In the genomic region with DNA sequence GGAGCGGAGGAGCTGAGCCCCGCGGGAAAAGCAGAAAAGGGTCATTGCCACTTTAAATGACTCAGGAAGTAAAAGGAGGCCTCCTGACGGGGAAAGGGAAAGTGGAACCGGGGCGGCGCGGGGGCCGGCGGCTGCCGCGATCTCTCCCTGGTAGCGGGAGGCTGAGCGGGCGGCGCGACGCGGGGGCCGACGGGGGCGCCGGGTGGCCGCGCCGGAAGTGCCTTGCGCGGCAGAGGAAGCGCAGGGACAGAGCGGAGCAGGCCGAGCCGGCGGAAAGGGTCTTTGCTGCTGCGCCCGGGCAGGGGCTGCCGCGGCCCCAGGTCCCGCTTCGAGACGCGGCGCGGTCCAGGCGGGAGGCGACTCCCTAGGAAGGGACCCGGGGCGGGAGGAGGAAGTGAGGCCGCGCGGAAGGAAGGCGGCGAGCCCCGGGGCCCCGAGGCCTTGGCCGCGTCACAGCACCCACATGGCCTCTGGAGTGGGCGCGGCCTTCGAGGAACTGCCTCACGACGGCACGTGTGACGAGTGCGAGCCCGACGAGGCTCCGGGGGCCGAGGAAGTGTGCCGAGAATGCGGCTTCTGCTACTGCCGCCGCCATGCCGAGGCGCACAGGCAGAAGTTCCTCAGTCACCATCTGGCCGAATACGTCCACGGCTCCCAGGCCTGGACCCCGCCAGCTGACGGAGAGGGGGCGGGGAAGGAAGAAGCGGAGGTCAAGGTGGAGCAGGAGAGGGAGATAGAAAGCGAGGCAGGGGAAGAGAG, we compare ENCODE assay signal across 1 cellular context.
TF ChIP-seq lines count a peak whose summit lies in the region.

A gene with protein sequence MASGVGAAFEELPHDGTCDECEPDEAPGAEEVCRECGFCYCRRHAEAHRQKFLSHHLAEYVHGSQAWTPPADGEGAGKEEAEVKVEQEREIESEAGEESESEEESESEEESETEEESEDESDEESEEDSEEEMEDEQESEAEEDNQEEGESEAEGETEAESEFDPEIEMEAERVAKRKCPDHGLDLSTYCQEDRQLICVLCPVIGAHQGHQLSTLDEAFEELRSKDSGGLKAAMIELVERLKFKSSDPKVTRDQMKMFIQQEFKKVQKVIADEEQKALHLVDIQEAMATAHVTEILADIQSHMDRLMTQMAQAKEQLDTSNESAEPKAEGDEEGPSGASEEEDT (plus strand): TSS at position 127 of the 759 bp plus-strand sequence. CDS start 337 bp downstream, at position 464.

TF ChIP-seq in K562, 482 proteins besides CTCF, POLR2A, EP300 and RAD21 (continued from another document and continues in another):
- TF ChIP-seq, protein P1, sequence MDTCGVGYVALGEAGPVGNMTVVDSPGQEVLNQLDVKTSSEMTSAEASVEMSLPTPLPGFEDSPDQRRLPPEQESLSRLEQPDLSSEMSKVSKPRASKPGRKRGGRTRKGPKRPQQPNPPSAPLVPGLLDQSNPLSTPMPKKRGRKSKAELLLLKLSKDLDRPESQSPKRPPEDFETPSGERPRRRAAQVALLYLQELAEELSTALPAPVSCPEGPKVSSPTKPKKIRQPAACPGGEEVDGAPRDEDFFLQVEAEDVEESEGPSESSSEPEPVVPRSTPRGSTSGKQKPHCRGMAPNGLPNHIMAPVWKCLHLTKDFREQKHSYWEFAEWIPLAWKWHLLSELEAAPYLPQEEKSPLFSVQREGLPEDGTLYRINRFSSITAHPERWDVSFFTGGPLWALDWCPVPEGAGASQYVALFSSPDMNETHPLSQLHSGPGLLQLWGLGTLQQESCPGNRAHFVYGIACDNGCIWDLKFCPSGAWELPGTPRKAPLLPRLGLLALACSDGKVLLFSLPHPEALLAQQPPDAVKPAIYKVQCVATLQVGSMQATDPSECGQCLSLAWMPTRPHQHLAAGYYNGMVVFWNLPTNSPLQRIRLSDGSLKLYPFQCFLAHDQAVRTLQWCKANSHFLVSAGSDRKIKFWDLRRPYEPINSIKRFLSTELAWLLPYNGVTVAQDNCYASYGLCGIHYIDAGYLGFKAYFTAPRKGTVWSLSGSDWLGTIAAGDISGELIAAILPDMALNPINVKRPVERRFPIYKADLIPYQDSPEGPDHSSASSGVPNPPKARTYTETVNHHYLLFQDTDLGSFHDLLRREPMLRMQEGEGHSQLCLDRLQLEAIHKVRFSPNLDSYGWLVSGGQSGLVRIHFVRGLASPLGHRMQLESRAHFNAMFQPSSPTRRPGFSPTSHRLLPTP (IDR thresholded peaks at IDR 0.05; ENCODE audit: borderline replicate concordance, extremely low read depth, insufficient read length), result no peak
- TF ChIP-seq FOSL1 (tag; conservative IDR thresholded peaks at IDR 0.05), result peak; percentile 66; the same call in 1 of the 2 replicates
- TF ChIP-seq ZBTB17 (CRISPR knock-in tag; IDR thresholded peaks at IDR 0.05), result peak; percentile 69
- peak; percentile 79 for TF ChIP-seq ASH1L (IDR thresholded peaks at IDR 0.05; ENCODE audit: borderline replicate concordance, low read depth, partially characterized antibody)
- TF ChIP-seq, protein P2, sequence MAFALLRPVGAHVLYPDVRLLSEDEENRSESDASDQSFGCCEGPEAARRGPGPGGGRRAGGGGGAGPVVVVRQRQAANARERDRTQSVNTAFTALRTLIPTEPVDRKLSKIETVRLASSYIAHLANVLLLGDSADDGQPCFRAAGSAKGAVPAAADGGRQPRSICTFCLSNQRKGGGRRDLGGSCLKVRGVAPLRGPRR (CRISPR knock-in tag; IDR thresholded peaks at IDR 0.05), result no peak
- no peak for TF ChIP-seq MCM5 (IDR thresholded peaks at IDR 0.05; ENCODE audit: low read depth)
- TF ChIP-seq CBX1 (IDR thresholded peaks at IDR 0.05; ENCODE audit: low read depth), result peak; percentile 86; the same call in 1 of the 2 replicates
- TF ChIP-seq EGR1 (conservative IDR thresholded peaks at IDR 0.05), result peak; percentile 63
- TF ChIP-seq POLR3G (IDR thresholded peaks at IDR 0.05; ENCODE audit: extremely low read depth, insufficient read length, insufficient replicate concordance), result no peak
- 0 out of 2 replicates have a peak, but pooled peaks have one; percentile 43 for TF ChIP-seq GTF2E2 (tag; IDR thresholded peaks at IDR 0.05)
- no peak for TF ChIP-seq CBX2 (IDR thresholded peaks at IDR 0.05; ENCODE audit: insufficient read depth, low read length, poor library complexity, severe bottlenecking)
- TF ChIP-seq, protein P3, sequence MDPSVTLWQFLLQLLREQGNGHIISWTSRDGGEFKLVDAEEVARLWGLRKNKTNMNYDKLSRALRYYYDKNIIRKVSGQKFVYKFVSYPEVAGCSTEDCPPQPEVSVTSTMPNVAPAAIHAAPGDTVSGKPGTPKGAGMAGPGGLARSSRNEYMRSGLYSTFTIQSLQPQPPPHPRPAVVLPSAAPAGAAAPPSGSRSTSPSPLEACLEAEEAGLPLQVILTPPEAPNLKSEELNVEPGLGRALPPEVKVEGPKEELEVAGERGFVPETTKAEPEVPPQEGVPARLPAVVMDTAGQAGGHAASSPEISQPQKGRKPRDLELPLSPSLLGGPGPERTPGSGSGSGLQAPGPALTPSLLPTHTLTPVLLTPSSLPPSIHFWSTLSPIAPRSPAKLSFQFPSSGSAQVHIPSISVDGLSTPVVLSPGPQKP (CRISPR knock-in tag; IDR thresholded peaks at IDR 0.05), result no peak
- TF ChIP-seq, protein P4, sequence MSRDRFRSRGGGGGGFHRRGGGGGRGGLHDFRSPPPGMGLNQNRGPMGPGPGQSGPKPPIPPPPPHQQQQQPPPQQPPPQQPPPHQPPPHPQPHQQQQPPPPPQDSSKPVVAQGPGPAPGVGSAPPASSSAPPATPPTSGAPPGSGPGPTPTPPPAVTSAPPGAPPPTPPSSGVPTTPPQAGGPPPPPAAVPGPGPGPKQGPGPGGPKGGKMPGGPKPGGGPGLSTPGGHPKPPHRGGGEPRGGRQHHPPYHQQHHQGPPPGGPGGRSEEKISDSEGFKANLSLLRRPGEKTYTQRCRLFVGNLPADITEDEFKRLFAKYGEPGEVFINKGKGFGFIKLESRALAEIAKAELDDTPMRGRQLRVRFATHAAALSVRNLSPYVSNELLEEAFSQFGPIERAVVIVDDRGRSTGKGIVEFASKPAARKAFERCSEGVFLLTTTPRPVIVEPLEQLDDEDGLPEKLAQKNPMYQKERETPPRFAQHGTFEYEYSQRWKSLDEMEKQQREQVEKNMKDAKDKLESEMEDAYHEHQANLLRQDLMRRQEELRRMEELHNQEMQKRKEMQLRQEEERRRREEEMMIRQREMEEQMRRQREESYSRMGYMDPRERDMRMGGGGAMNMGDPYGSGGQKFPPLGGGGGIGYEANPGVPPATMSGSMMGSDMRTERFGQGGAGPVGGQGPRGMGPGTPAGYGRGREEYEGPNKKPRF (IDR thresholded peaks at IDR 0.05; ENCODE audit: low read depth, low read length), result no peak
- peak; percentile 93 for TF ChIP-seq RBBP5 (IDR thresholded peaks at IDR 0.05; ENCODE audit: borderline replicate concordance, insufficient read depth, low read length, poor library complexity, severe bottlenecking)
- TF ChIP-seq RBFOX2 (IDR thresholded peaks at IDR 0.05; ENCODE audit: low read depth, low read length), result peak; percentile 93
- TF ChIP-seq TCF3 (CRISPR knock-in tag; IDR thresholded peaks at IDR 0.05), result peak; percentile 33; the same call in 1 of the 2 replicates
- TF ChIP-seq FOXA1 (IDR thresholded peaks at IDR 0.05; ENCODE audit: borderline replicate concordance), result no peak
- TF ChIP-seq CHD2 (IDR thresholded peaks at IDR 0.05; ENCODE audit: low read depth, low read length), result 0 out of 2 replicates have a peak, but pooled peaks have one; percentile 25
- TF ChIP-seq ETS2 (tag; IDR thresholded peaks at IDR 0.05; ENCODE audit: borderline replicate concordance, poor library complexity, severe bottlenecking), result peak; percentile 41
- 0 out of 2 replicates have a peak, but pooled peaks have one; percentile 24 for TF ChIP-seq ZNF766 (CRISPR knock-in tag; conservative IDR thresholded peaks at IDR 0.05)
- no peak for TF ChIP-seq RFX1 (IDR thresholded peaks at IDR 0.05)
- TF ChIP-seq CBFA2T3 (IDR thresholded peaks at IDR 0.05), result peak; percentile 31
- no peak for TF ChIP-seq ZNF764 (CRISPR knock-in tag; IDR thresholded peaks at IDR 0.05; ENCODE audit: low read depth)
- peak in 1 of 2 experiments; percentile 46; a peak in 1 of 4 replicates for TF ChIP-seq SIN3A (IDR thresholded peaks at IDR 0.05; ENCODE audit: borderline replicate concordance in 2 of 2, control insufficient read depth in 1 of 2, low read depth in 2 of 2, low read length in 2 of 2)
- TF ChIP-seq ZNF274 (IDR thresholded peaks at IDR 0.05; ENCODE audit: borderline replicate concordance, low read depth, low read length), result no peak
- TF ChIP-seq, protein P5, sequence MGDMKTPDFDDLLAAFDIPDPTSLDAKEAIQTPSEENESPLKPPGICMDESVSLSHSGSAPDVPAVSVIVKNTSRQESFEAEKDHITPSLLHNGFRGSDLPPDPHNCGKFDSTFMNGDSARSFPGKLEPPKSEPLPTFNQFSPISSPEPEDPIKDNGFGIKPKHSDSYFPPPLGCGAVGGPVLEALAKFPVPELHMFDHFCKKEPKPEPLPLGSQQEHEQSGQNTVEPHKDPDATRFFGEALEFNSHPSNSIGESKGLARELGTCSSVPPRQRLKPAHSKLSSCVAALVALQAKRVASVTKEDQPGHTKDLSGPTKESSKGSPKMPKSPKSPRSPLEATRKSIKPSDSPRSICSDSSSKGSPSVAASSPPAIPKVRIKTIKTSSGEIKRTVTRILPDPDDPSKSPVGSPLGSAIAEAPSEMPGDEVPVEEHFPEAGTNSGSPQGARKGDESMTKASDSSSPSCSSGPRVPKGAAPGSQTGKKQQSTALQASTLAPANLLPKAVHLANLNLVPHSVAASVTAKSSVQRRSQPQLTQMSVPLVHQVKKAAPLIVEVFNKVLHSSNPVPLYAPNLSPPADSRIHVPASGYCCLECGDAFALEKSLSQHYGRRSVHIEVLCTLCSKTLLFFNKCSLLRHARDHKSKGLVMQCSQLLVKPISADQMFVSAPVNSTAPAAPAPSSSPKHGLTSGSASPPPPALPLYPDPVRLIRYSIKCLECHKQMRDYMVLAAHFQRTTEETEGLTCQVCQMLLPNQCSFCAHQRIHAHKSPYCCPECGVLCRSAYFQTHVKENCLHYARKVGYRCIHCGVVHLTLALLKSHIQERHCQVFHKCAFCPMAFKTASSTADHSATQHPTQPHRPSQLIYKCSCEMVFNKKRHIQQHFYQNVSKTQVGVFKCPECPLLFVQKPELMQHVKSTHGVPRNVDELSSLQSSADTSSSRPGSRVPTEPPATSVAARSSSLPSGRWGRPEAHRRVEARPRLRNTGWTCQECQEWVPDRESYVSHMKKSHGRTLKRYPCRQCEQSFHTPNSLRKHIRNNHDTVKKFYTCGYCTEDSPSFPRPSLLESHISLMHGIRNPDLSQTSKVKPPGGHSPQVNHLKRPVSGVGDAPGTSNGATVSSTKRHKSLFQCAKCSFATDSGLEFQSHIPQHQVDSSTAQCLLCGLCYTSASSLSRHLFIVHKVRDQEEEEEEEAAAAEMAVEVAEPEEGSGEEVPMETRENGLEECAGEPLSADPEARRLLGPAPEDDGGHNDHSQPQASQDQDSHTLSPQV (IDR thresholded peaks at IDR 0.05), result peak; percentile 94
- TF ChIP-seq WHSC1 (IDR thresholded peaks at IDR 0.05; ENCODE audit: low read length), result no peak
- no peak for TF ChIP-seq FOXJ2 (tag; IDR thresholded peaks at IDR 0.05)
- TF ChIP-seq ZNF239 (CRISPR knock-in tag; IDR thresholded peaks at IDR 0.05), result no peak
- TF ChIP-seq RUNX1 (IDR thresholded peaks at IDR 0.05; ENCODE audit: low read depth), result no peak
- TF ChIP-seq U2AF2 (optimal IDR thresholded peaks at IDR 0.05; ENCODE audit: low read depth, low read length), result no peak
- TF ChIP-seq ETV1 (tag; conservative IDR thresholded peaks at IDR 0.05; ENCODE audit: low read depth), result peak; percentile 56
- TF ChIP-seq, protein P6, sequence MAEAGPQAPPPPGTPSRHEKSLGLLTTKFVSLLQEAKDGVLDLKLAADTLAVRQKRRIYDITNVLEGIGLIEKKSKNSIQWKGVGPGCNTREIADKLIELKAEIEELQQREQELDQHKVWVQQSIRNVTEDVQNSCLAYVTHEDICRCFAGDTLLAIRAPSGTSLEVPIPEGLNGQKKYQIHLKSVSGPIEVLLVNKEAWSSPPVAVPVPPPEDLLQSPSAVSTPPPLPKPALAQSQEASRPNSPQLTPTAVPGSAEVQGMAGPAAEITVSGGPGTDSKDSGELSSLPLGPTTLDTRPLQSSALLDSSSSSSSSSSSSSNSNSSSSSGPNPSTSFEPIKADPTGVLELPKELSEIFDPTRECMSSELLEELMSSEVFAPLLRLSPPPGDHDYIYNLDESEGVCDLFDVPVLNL (CRISPR knock-in tag; IDR thresholded peaks at IDR 0.05; ENCODE audit: low read depth), result peak; percentile 84; the same call in 1 of the 2 replicates
- TF ChIP-seq GATAD2B (IDR thresholded peaks at IDR 0.05; ENCODE audit: borderline replicate concordance), result peak; percentile 92; the same call in 1 of the 2 replicates
- peak; percentile 13 for TF ChIP-seq ZNF263 (CRISPR knock-in tag; IDR thresholded peaks at IDR 0.05; ENCODE audit: borderline replicate concordance)
- TF ChIP-seq MEF2D (tag; conservative IDR thresholded peaks at IDR 0.05; ENCODE audit: low read depth), result no peak
- TF ChIP-seq, protein P7, sequence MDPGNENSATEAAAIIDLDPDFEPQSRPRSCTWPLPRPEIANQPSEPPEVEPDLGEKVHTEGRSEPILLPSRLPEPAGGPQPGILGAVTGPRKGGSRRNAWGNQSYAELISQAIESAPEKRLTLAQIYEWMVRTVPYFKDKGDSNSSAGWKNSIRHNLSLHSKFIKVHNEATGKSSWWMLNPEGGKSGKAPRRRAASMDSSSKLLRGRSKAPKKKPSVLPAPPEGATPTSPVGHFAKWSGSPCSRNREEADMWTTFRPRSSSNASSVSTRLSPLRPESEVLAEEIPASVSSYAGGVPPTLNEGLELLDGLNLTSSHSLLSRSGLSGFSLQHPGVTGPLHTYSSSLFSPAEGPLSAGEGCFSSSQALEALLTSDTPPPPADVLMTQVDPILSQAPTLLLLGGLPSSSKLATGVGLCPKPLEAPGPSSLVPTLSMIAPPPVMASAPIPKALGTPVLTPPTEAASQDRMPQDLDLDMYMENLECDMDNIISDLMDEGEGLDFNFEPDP (CRISPR knock-in tag; IDR thresholded peaks at IDR 0.05), result no peak
- TF ChIP-seq, protein P8, sequence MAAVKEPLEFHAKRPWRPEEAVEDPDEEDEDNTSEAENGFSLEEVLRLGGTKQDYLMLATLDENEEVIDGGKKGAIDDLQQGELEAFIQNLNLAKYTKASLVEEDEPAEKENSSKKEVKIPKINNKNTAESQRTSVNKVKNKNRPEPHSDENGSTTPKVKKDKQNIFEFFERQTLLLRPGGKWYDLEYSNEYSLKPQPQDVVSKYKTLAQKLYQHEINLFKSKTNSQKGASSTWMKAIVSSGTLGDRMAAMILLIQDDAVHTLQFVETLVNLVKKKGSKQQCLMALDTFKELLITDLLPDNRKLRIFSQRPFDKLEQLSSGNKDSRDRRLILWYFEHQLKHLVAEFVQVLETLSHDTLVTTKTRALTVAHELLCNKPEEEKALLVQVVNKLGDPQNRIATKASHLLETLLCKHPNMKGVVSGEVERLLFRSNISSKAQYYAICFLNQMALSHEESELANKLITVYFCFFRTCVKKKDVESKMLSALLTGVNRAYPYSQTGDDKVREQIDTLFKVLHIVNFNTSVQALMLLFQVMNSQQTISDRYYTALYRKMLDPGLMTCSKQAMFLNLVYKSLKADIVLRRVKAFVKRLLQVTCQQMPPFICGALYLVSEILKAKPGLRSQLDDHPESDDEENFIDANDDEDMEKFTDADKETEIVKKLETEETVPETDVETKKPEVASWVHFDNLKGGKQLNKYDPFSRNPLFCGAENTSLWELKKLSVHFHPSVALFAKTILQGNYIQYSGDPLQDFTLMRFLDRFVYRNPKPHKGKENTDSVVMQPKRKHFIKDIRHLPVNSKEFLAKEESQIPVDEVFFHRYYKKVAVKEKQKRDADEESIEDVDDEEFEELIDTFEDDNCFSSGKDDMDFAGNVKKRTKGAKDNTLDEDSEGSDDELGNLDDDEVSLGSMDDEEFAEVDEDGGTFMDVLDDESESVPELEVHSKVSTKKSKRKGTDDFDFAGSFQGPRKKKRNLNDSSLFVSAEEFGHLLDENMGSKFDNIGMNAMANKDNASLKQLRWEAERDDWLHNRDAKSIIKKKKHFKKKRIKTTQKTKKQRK (IDR thresholded peaks at IDR 0.05; ENCODE audit: borderline replicate concordance, low read depth, low read length), result no peak
- peak; percentile 61 for TF ChIP-seq HDAC8 (tag; IDR thresholded peaks at IDR 0.05)
